27 cellular contexts compared by ENCODE assay signal in genomic region chrX:6810796-6811195, GRCh38.
"Had no signal": no experiment of that assay in that cellular context is flagged by ENCODE, and none has a peak within 500 bp of the region (broad histone marks: within the 10 kb centered on the region; RNA-seq: fewer than 3 reads in every experiment).

No MANE protein-coding gene starts in this region.

- H3K4me1 Mint-ChIP-seq: activated naive CD8-positive, alpha-beta T cell treated with anti-CD3 and anti-CD28 coated beads for 36 hours; brain; immature natural killer cell; naive thymus-derived CD8-positive, alpha-beta T cell; neural progenitor cell; stimulated activated naive B cell treated with anti-CD40 and anti-IgM and Interleukin-4, amounts not matched to agents 10 μg/mL and 1 μg/mL and 100 μg/mL, for 72 hours had no signal

- H3K9me3 Mint-ChIP-seq: activated naive CD8-positive, alpha-beta T cell treated with anti-CD3 and anti-CD28 coated beads for 36 hours; activated T-cell treated with anti-CD3 and anti-CD28 coated beads, Interleukin-2, amount 50 U/mL, for 4 hours; brain; neural progenitor cell; stimulated activated naive B cell treated with anti-CD40 and anti-IgM and Interleukin-4, amounts not matched to agents 10 μg/mL and 1 μg/mL and 100 μg/mL, for 72 hours; WTC11 had no signal

- H3K27me3 Mint-ChIP-seq: activated naive CD8-positive, alpha-beta T cell treated with anti-CD3 and anti-CD28 coated beads for 36 hours; naive thymus-derived CD8-positive, alpha-beta T cell; progenitor cell of endocrine pancreas; stimulated activated naive B cell treated with anti-CD40 and anti-IgM and Interleukin-4, amounts not matched to agents 10 μg/mL and 1 μg/mL and 100 μg/mL, for 72 hours had no signal

- H3K4me1 ChIP-seq: left lung, neural progenitor cell, sigmoid colon, testis had no signal

- H3K36me3 Mint-ChIP-seq: activated naive CD8-positive, alpha-beta T cell treated with anti-CD3 and anti-CD28 coated beads for 36 hours; brain; immature natural killer cell; naive thymus-derived CD8-positive, alpha-beta T cell; neural progenitor cell; WTC11 had no signal

- H3K27me3 ChIP-seq: hepatocyte, left lung, neural progenitor cell, sigmoid colon, testis had no signal

- DNase-seq: activated CD8-positive, alpha-beta memory T cell treated with anti-CD3 and anti-CD28 coated beads, Interleukin-2, amount 50 U/mL, for 48 hours; activated naive CD4-positive, alpha-beta T cell treated with Interleukin-2 at 50 U/mL for 16 hours; activated naive CD8-positive, alpha-beta T cell treated with anti-CD3 and anti-CD28 coated beads for 36 hours; activated T-cell treated with anti-CD3 and anti-CD28 coated beads, Interleukin-2, amount 50 U/mL, for 4 hours; central memory CD4-positive, alpha-beta T cell; dermis blood vessel endothelial cell; effector CD8-positive, alpha-beta T cell; erythroblast; foreskin melanocyte; glutamatergic neuron; immature natural killer cell; left lung; naive thymus-derived CD8-positive, alpha-beta T cell; retina; sigmoid colon; stimulated activated CD4-positive, alpha-beta T cell treated with anti-CD3 and anti-CD28 coated beads, Interleukin-2, amount 100 ng/mL, for 48 hours; stimulated activated CD8-positive, alpha-beta memory T cell treated with anti-CD3 and anti-CD28 coated beads, Interleukin-4, amount 100 ng/mL, for 48 hours; stimulated activated naive B cell treated with anti-CD40 and anti-IgM and Interleukin-4, amounts not matched to agents 10 μg/mL and 1 μg/mL and 100 μg/mL, for 72 hours; T-helper 1 cell; testis; trophoblast cell had no signal

- H3K79me2 ChIP-seq: hepatocyte had no signal

- H2AFZ ChIP-seq: hepatocyte, neural progenitor cell had no signal

- H3K9me3 ChIP-seq: left lung, sigmoid colon, testis had no signal

- H3K36me3 ChIP-seq: left lung, neural progenitor cell, sigmoid colon had no signal

- H3K4me3 ChIP-seq: hepatocyte, left lung, lung, neural progenitor cell, sigmoid colon, testis had no signal

- H3K27ac ChIP-seq: hepatocyte, left lung, neural progenitor cell, sigmoid colon, testis had no signal

- H3K9ac ChIP-seq: neural progenitor cell had no signal

- H3K4me2 ChIP-seq: hepatocyte, neural progenitor cell had no signal

- H3K27ac Mint-ChIP-seq: activated naive CD8-positive, alpha-beta T cell treated with anti-CD3 and anti-CD28 coated beads for 36 hours; brain; immature natural killer cell; naive thymus-derived CD8-positive, alpha-beta T cell; neural progenitor cell; progenitor cell of endocrine pancreas; stimulated activated naive B cell treated with anti-CD40 and anti-IgM and Interleukin-4, amounts not matched to agents 10 μg/mL and 1 μg/mL and 100 μg/mL, for 72 hours; WTC11 had no signal

- ATAC-seq: activated T-cell treated with anti-CD3 and anti-CD28 coated beads, Interleukin-2, amount 50 U/mL, for 4 hours; left lung; naive thymus-derived CD8-positive, alpha-beta T cell; stimulated activated naive B cell treated with anti-CD40 and anti-IgM and Interleukin-4, amounts not matched to agents 10 μg/mL and 1 μg/mL and 100 μg/mL, for 72 hours; WTC11 had no signal

- H3K4me3 Mint-ChIP-seq: activated naive CD8-positive, alpha-beta T cell treated with anti-CD3 and anti-CD28 coated beads for 36 hours; activated T-cell treated with anti-CD3 and anti-CD28 coated beads, Interleukin-2, amount 50 U/mL, for 4 hours; brain; immature natural killer cell; naive thymus-derived CD8-positive, alpha-beta T cell; neural progenitor cell; stimulated activated naive B cell treated with anti-CD40 and anti-IgM and Interleukin-4, amounts not matched to agents 10 μg/mL and 1 μg/mL and 100 μg/mL, for 72 hours; WTC11 had no signal
